In genomic region chr12:38159591-38160317, GRCh38 we compare ENCODE assay signal across 16 cellular contexts.
DNase-seq lines count a peak whose midpoint lies in the region; ATAC-seq and TF ChIP-seq lines count a peak whose summit lies in the region.
"Had no signal": no experiment of that assay in that cellular context is flagged by ENCODE, and none has a peak within 500 bp of the region (broad histone marks: within the 10 kb centered on the region; RNA-seq: fewer than 3 reads in every experiment).

No MANE protein-coding gene starts in this region.

- H3K14ac ChIP-seq in neuronal stem cell (ENCODE audit: low read length): no peak overlapping the region

- H3K4ac ChIP-seq in neuronal stem cell (ENCODE audit: low read length): no peak overlapping the region

- H2BK12ac ChIP-seq in neuronal stem cell (ENCODE audit: low read length): no peak overlapping the region

- H3K36me3 ChIP-seq in neuronal stem cell (replicated peaks in 1 of 2; ENCODE audit: control insufficient read depth in 2 of 2, insufficient read depth in 2 of 2, low read length in 2 of 2): no peaks in the 10 kb centered on the region

- H3K9me3 ChIP-seq in right cardiac atrium (ENCODE audit: control insufficient read depth, low read length) (no peaks in the 10 kb centered on the region), neuronal stem cell (replicated peaks in 1 of 2; ENCODE audit: control insufficient read depth in 2 of 2, insufficient read depth in 1 of 2, low read depth in 1 of 2, low read length in 2 of 2) (peaks cover 0 to 65% of the 10 kb centered on the region in 2 donors)
- H3K9me3 ChIP-seq: A549 had no signal

- no peak overlapping the region for H3K23ac ChIP-seq in neuronal stem cell (ENCODE audit: low read depth, low read length, poor library complexity)

- H3K27me3 ChIP-seq in right cardiac atrium (ENCODE audit: control insufficient read depth, insufficient read depth) (no peaks in the 10 kb centered on the region), neuronal stem cell (ENCODE audit: control insufficient read depth in 3 of 3, insufficient read depth in 3 of 3, low read depth in 1 of 3, low read length in 3 of 3) (no peaks in the 10 kb centered on the region)

- no peak overlapping the region for H4K8ac ChIP-seq in neuronal stem cell (ENCODE audit: low read depth, low read length)

- no peak overlapping the region for H3K4me3 Mint-ChIP-seq in WTC11
- H3K4me3 Mint-ChIP-seq: CD14-positive monocyte; CD8-positive, alpha-beta T cell; HFFc6 had no signal

- intact Hi-C loops in right cardiac atrium (cut with DNase I) (no loop called here), Right ventricle myocardium inferior (cut with DNase I) (no loop called here)

- H2BK120ac ChIP-seq in neuronal stem cell (ENCODE audit: low read depth, low read length): no peak overlapping the region

- no peaks in the 10 kb centered on the region for H3K4me1 Mint-ChIP-seq in WTC11
- H3K4me1 Mint-ChIP-seq: CD14-positive monocyte had no signal

- H3K36me3 Mint-ChIP-seq in WTC11: peaks cover 49% of the 10 kb centered on the region
- H3K36me3 Mint-ChIP-seq: CD14-positive monocyte; CD8-positive, alpha-beta T cell had no signal

- no peak overlapping the region for H3K4me3 ChIP-seq in right cardiac atrium (ENCODE audit: low read length)
- H3K4me3 ChIP-seq in neuronal stem cell (ENCODE audit: low read length in 2 of 2): no peak overlapping the region
- H3K4me3 ChIP-seq: A549 had no signal

- H3K4me1 ChIP-seq in right cardiac atrium (ENCODE audit: control insufficient read depth, insufficient read depth, low read length) (no peaks in the 10 kb centered on the region), neuronal stem cell (ENCODE audit: control insufficient read depth in 2 of 2, insufficient read depth in 1 of 2, low read depth in 1 of 2, low read length in 2 of 2) (no peaks in the 10 kb centered on the region)
- H3K4me1 ChIP-seq: A549 had no signal

- no peak overlapping the region for H2AFZ ChIP-seq in neuronal stem cell (ENCODE audit: low read length)

- peak overlapping the region; percentile 11 for H3K4me2 ChIP-seq in neuronal stem cell (ENCODE audit: insufficient read depth, low read length, poor library complexity, severe bottlenecking)
- H3K4me2 ChIP-seq: A549 had no signal

- WGBS in right cardiac atrium: 90% methylated on average over 39 of the region's 39 CpGs
- WGBS in neuronal stem cell (ENCODE audit: extremely low coverage in 2 of 2, insufficient read length in 2 of 2, insufficient replicate concordance in 1 of 2), 2 donors: no CpG with 5 or more reads among the region's 39 CpGs

- no peak overlapping the region for H3K27ac ChIP-seq in right cardiac atrium (ENCODE audit: low read length)
- no peak overlapping the region for H3K27ac ChIP-seq in neuronal stem cell (replicated peaks; ENCODE audit: low read length)
- H3K27ac ChIP-seq: A549 had no signal

- no peak overlapping the region for H2BK15ac ChIP-seq in neuronal stem cell (ENCODE audit: low read length)

- H3K79me1 ChIP-seq in neuronal stem cell (ENCODE audit: low read depth, low read length): no peaks in the 10 kb centered on the region

- H3K9ac ChIP-seq in neuronal stem cell (ENCODE audit: low read depth, low read length, poor library complexity): no peak overlapping the region

- H3K18ac ChIP-seq in neuronal stem cell (ENCODE audit: low read length): no peak overlapping the region

- no peak overlapping the region for H2BK5ac ChIP-seq in neuronal stem cell (ENCODE audit: low read length)

- CTCF ChIA-PET in WTC11 (lab: Charles Lee): no interaction called here

- POLR2A ChIA-PET in WTC11 (lab: Charles Lee): no interaction called here

- peaks cover 19% of the 10 kb centered on the region for H3K27me3 Mint-ChIP-seq in WTC11 (ENCODE audit: low read depth)

- DNase-seq in right cardiac atrium: peak in 2 of 3 donors; percentile 32 to 46
- no peak for DNase-seq in Right ventricle myocardium inferior (ENCODE audit: missing footprints)
- peak; percentile 38 for DNase-seq in ecto neural progenitor cell (ENCODE audit: low spot score)
- DNase-seq in neuronal stem cell (ENCODE audit: low spot score): no peak
- no peak for DNase-seq in WTC11 (ENCODE audit: low spot score)
- no peak for DNase-seq in NCI-H1694 (lab: John Stamatoyannopoulos, UW)
- DNase-seq: CD8-positive, alpha-beta T cell; COR-L47; DMS153; GF-D8; HCEC 1CT; HFFc6 had no signal

- no peak overlapping the region for H2AK5ac ChIP-seq in neuronal stem cell (ENCODE audit: low read depth, low read length)

- no peak for TF ChIP-seq CTCF in WTC11 (IDR thresholded peaks at IDR 0.05)

- no peak overlapping the region for H4K91ac ChIP-seq in neuronal stem cell (ENCODE audit: low read depth, low read length, poor library complexity)

- peaks cover 33% of the 10 kb centered on the region for H3K9me3 Mint-ChIP-seq in WTC11

- H3K27ac Mint-ChIP-seq in WTC11: no peak overlapping the region
- H3K27ac Mint-ChIP-seq: CD8-positive, alpha-beta T cell; HFFc6 had no signal

- ATAC-seq in right cardiac atrium (no peak), Right ventricle myocardium inferior (no peak), WTC11 (no peak), SK-N-SH treated with all-trans-retinoic acid at 6 μM for 48 hours (no peak)
- ATAC-seq: CD8-positive, alpha-beta T cell; HepG2 had no signal

TF ChIP-seq in WTC11, 78 proteins besides CTCF, POLR2A, EP300 and RAD21 (continues in another document):
- no peak for TF ChIP-seq MYBL2 (CRISPR knock-in tag; IDR thresholded peaks at IDR 0.05)
- TF ChIP-seq MXD4 (CRISPR knock-in tag; IDR thresholded peaks at IDR 0.05; ENCODE audit: borderline replicate concordance): no peak
- no peak for TF ChIP-seq RORB (CRISPR knock-in tag; IDR thresholded peaks at IDR 0.05)
- TF ChIP-seq, protein P1, sequence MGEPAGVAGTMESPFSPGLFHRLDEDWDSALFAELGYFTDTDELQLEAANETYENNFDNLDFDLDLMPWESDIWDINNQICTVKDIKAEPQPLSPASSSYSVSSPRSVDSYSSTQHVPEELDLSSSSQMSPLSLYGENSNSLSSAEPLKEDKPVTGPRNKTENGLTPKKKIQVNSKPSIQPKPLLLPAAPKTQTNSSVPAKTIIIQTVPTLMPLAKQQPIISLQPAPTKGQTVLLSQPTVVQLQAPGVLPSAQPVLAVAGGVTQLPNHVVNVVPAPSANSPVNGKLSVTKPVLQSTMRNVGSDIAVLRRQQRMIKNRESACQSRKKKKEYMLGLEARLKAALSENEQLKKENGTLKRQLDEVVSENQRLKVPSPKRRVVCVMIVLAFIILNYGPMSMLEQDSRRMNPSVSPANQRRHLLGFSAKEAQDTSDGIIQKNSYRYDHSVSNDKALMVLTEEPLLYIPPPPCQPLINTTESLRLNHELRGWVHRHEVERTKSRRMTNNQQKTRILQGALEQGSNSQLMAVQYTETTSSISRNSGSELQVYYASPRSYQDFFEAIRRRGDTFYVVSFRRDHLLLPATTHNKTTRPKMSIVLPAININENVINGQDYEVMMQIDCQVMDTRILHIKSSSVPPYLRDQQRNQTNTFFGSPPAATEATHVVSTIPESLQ (CRISPR knock-in tag; IDR thresholded peaks at IDR 0.05): no peak
- TF ChIP-seq, protein P2, sequence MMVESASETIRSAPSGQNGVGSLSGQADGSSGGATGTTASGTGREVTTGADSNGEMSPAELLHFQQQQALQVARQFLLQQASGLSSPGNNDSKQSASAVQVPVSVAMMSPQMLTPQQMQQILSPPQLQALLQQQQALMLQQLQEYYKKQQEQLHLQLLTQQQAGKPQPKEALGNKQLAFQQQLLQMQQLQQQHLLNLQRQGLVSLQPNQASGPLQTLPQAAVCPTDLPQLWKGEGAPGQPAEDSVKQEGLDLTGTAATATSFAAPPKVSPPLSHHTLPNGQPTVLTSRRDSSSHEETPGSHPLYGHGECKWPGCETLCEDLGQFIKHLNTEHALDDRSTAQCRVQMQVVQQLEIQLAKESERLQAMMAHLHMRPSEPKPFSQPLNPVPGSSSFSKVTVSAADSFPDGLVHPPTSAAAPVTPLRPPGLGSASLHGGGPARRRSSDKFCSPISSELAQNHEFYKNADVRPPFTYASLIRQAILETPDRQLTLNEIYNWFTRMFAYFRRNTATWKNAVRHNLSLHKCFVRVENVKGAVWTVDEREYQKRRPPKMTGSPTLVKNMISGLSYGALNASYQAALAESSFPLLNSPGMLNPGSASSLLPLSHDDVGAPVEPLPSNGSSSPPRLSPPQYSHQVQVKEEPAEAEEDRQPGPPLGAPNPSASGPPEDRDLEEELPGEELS (CRISPR knock-in tag; IDR thresholded peaks at IDR 0.05): no peak

TF ChIP-seq in SK-N-SH treated with all-trans-retinoic acid at 6 μM for 48 hours, 23 proteins besides CTCF, POLR2A, EP300 and RAD21:
- TF ChIP-seq PPARA (CRISPR knock-in tag; IDR thresholded peaks at IDR 0.05; ENCODE audit: borderline replicate concordance) (no peak), ZC3H10 (CRISPR knock-in tag; IDR thresholded peaks at IDR 0.05) (no peak)

Comparison
In these comparisons a context has a peak if more than half of its experiments do, and no peak if none do; other contexts are left out.
1. DNase-seq: peak in right cardiac atrium (2 of 3) and ecto neural progenitor cell (single experiment); none in Right ventricle myocardium inferior (single experiment), neuronal stem cell (single experiment), WTC11 (single experiment) and NCI-H1694 (single experiment).